Comparison of ENCODE assay signal across 19 cellular contexts in the genomic region with DNA sequence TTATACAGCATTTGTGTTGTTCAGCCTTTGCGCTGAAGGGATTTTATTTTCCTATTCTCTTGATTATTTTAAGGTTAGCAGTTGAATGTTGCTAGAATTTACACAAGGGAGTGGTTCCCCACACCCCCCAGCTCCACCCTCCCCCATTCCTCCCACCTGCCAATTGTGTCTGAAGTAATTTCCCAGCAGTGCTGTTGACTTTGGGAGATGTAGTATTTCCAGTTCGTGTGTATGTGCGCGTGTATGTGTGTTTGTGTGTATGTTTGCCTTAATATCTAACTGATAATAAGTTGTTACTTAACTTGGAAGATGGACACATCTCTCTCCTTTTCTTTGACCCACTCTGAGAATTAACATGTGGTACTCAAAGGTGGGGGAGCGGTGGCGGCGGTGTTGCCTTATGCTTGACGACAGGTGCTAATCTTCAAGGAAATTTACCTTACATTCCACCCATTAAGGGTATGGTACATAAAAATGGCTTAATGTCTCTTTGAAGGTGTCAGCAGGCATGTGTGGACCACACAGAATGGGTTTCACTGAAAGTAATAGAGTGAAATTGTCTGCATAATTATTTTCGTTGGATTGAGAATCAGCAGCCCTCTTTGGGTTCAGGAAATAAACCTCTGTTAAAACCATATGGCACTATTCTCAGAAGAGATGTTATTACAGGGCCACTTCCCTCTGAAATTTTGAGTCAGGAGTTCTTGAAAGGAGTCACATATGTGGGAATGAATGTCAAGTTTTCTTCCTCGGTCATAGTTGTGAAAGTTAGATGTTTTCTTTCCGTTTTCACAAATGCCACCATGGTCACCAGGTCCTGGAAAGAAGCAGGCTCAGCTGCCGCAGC.
DNase-seq lines count a peak whose midpoint lies in the region; ATAC-seq, FAIRE-seq and TF ChIP-seq lines count a peak whose summit lies in the region.
"Had no signal": no experiment of that assay in that cellular context is flagged by ENCODE, and none has a peak within 500 bp of the region (broad histone marks: within the 10 kb centered on the region; RNA-seq: fewer than 3 reads in every experiment).

No MANE protein-coding gene starts in this region.

- no peak for TF ChIP-seq CTCF in PC-3 (conservative IDR thresholded peaks at IDR 0.05; ENCODE audit: low read depth, low read length)

- no peak overlapping the region for H3K9ac ChIP-seq in PC-3 (ENCODE audit: low read length)
- H3K9ac ChIP-seq: BLaER1 had no signal

- no peak overlapping the region for H2AFZ ChIP-seq in PC-3 (ENCODE audit: low read length)

- ATAC-seq in PC-3, result no peak
- peak; percentile 92 for ATAC-seq in left colon
- peak; percentile 65 for ATAC-seq in stimulated activated effector memory CD8-positive, alpha-beta T cell treated with anti-CD3 and anti-CD28 coated beads, Interleukin-12 subunit alpha, Interleukin-12 subunit beta, amount 100 ng/mL, for 72 hours
- ATAC-seq: WTC11 had no signal

- H3K36me3 Mint-ChIP-seq in stimulated activated effector memory CD8-positive, alpha-beta T cell treated with anti-CD3 and anti-CD28 coated beads, Interleukin-12 subunit alpha, Interleukin-12 subunit beta, amount 100 ng/mL, for 72 hours, result peaks cover 57% of the 10 kb centered on the region
- H3K36me3 Mint-ChIP-seq: mesothelial cell of epicardium, WTC11 had no signal

- 0 out of 2 replicates have a peak, but pooled peaks cover 4% of the 10 kb centered on the region for H3K79me2 ChIP-seq in PC-3 (ENCODE audit: low read length)

- BruUV-seq in PC-3 (replicated peaks; lab: Mats Ljungman, UMichigan), result no TSS peak

- DNase-seq in DMS53 (lab: John Stamatoyannopoulos, UW), result peak; percentile 36
- DNase-seq in DMS53 treated with DMSO at 0.1 percent for 48 hours (lab: John Stamatoyannopoulos, UW; ENCODE audit: unreplicated experiment), result no peak
- peak; percentile 17 for DNase-seq in PC-3
- peak; percentile 26 to 40 for DNase-seq in left colon
- DNase-seq in stimulated activated effector memory CD8-positive, alpha-beta T cell treated with anti-CD3 and anti-CD28 coated beads, Interleukin-12 subunit alpha, Interleukin-12 subunit beta, amount 100 ng/mL, for 72 hours (ENCODE audit: low spot score in 2 of 2), result no peak
- no peak for DNase-seq in KBM-7
- DNase-seq in HuH-7 (ENCODE audit: low spot score), result no peak
- DNase-seq in RCC 7860 (ENCODE audit: low spot score), result no peak
- DNase-seq: 8988T, glutamatergic neuron, NCI-H1048, NCI-H2171, occipital lobe had no signal

- H3K27ac ChIP-seq in PC-3 (ENCODE audit: low read length), result no peak overlapping the region
- H3K27ac ChIP-seq: BLaER1, esophagus muscularis mucosa had no signal

- no peak for FAIRE-seq in RCC 7860 (lab: Jason Lieb, UNC)
- FAIRE-seq: K562 had no signal

- H3K9me3 ChIP-seq in PC-3 (ENCODE audit: low read length), result no peaks in the 10 kb centered on the region
- H3K9me3 ChIP-seq: BLaER1, esophagus muscularis mucosa had no signal

- peaks cover 48% of the 10 kb centered on the region for H3K4me1 Mint-ChIP-seq in stimulated activated effector memory CD8-positive, alpha-beta T cell treated with anti-CD3 and anti-CD28 coated beads, Interleukin-12 subunit alpha, Interleukin-12 subunit beta, amount 100 ng/mL, for 72 hours

- H3K9me2 ChIP-seq in PC-3 (replicated peaks; ENCODE audit: low read length), result no peaks in the 10 kb centered on the region

- no peak overlapping the region for H3K4me3 Mint-ChIP-seq in stimulated activated effector memory CD8-positive, alpha-beta T cell treated with anti-CD3 and anti-CD28 coated beads, Interleukin-12 subunit alpha, Interleukin-12 subunit beta, amount 100 ng/mL, for 72 hours
- H3K4me3 Mint-ChIP-seq: mesothelial cell of epicardium; T-helper 1 cell treated with Interleukin-12 subunit alpha and Interleukin-12 subunit beta and Interleukin-4 antibody, amounts not matched to agents 30 μg/mL and 1 μg/mL, for 36 hours; WTC11 had no signal

- H3K4me2 ChIP-seq in PC-3 (ENCODE audit: low read length), result no peak overlapping the region
- H3K4me2 ChIP-seq: BLaER1 had no signal

- CTCF ChIA-PET in PC-3 (lab: Charles Lee), result no interaction called here

- no peaks in the 10 kb centered on the region for H3F3A ChIP-seq in PC-3 (ENCODE audit: low read length, unreplicated experiment)

- no peaks in the 10 kb centered on the region for H3K27me3 ChIP-seq in PC-3 (ENCODE audit: low read length)
- H3K27me3 ChIP-seq: BLaER1, esophagus muscularis mucosa had no signal

- no peaks in the 10 kb centered on the region for H3K9me3 Mint-ChIP-seq in stimulated activated effector memory CD8-positive, alpha-beta T cell treated with anti-CD3 and anti-CD28 coated beads, Interleukin-12 subunit alpha, Interleukin-12 subunit beta, amount 100 ng/mL, for 72 hours
- H3K9me3 Mint-ChIP-seq: mesothelial cell of epicardium; T-helper 1 cell treated with Interleukin-12 subunit alpha and Interleukin-12 subunit beta and Interleukin-4 antibody, amounts not matched to agents 30 μg/mL and 1 μg/mL, for 36 hours; WTC11 had no signal

- H4K20me1 ChIP-seq in PC-3 (ENCODE audit: low read length), result no peaks in the 10 kb centered on the region
- H4K20me1 ChIP-seq: BLaER1 had no signal

- intact Hi-C loops in PC-3 (cut with micrococcal nuclease) (no loop called here), left colon (cut with DNase I, micrococcal nuclease) (no loop called here)

- H3K4me3 ChIP-seq in PC-3 (ENCODE audit: low read length), result no peak overlapping the region
- H3K4me3 ChIP-seq: BLaER1, esophagus muscularis mucosa, K562 had no signal

- POLR2A ChIA-PET in PC-3 (lab: Charles Lee; ENCODE audit: unreplicated experiment), result no interaction called here

- peaks cover 9% of the 10 kb centered on the region; the same call in 1 of the 2 replicates for H3K36me3 ChIP-seq in PC-3 (ENCODE audit: low read depth, low read length)
- H3K36me3 ChIP-seq: BLaER1, esophagus muscularis mucosa had no signal

- H3K27ac Mint-ChIP-seq in stimulated activated effector memory CD8-positive, alpha-beta T cell treated with anti-CD3 and anti-CD28 coated beads, Interleukin-12 subunit alpha, Interleukin-12 subunit beta, amount 100 ng/mL, for 72 hours, result peak overlapping the region; percentile 60
- H3K27ac Mint-ChIP-seq: mesothelial cell of epicardium; T-helper 1 cell treated with Interleukin-12 subunit alpha and Interleukin-12 subunit beta and Interleukin-4 antibody, amounts not matched to agents 30 μg/mL and 1 μg/mL, for 36 hours; WTC11 had no signal

- H3K4me1 ChIP-seq in PC-3 (ENCODE audit: insufficient read depth, low read length), result peaks cover 16% of the 10 kb centered on the region
- H3K4me1 ChIP-seq: BLaER1, esophagus muscularis mucosa had no signal

- in situ Hi-C loops in KBM-7 (cut with MboI; ENCODE audit: low pct_unique_long_range_greater_than_20kb, low sequenced_read_pairs), result no loop called here

Comparison
In these comparisons a context has a peak if more than half of its experiments do, and no peak if none do; other contexts are left out.
1. DNase-seq: peak in DMS53 (single experiment), PC-3 (single experiment) and left colon (2 of 2); none in DMS53 treated with DMSO at 0.1 percent for 48 hours (single experiment), stimulated activated effector memory CD8-positive, alpha-beta T cell treated with anti-CD3 and anti-CD28 coated beads, Interleukin-12 subunit alpha, Interleukin-12 subunit beta, amount 100 ng/mL, for 72 hours (0 of 2), KBM-7 (single experiment), HuH-7 (single experiment) and RCC 7860 (single experiment).